9 cellular contexts compared by ENCODE assay signal in genomic region chr13:100610399-100611347, GRCh38. TPM values are rescaled to one million over a fixed set of nuclear protein-coding genes. Genes with fewer than 3 reads are reported as not detected.
DNase-seq lines count a peak whose midpoint lies in the region; ATAC-seq lines count a peak whose summit lies in the region.
"Had no signal": no experiment of that assay in that cellular context is flagged by ENCODE, and none has a peak within 500 bp of the region (broad histone marks: within the 10 kb centered on the region; RNA-seq: fewer than 3 reads in every experiment).

No MANE protein-coding gene starts in this region.

- no peaks in the 10 kb centered on the region for H3K27me3 Mint-ChIP-seq in activated naive CD8-positive, alpha-beta T cell treated with anti-CD3 and anti-CD28 coated beads, Interleukin-2, amount 10 ng/mL, durations not matched to agents 7 days and 5 days
- no peaks in the 10 kb centered on the region for H3K27me3 Mint-ChIP-seq in T-cell

- CTCF ChIA-PET in T-cell (lab: Charles Lee), result no interaction called here

- POLR2A ChIA-PET in activated naive CD8-positive, alpha-beta T cell treated with anti-CD3 and anti-CD28 coated beads, Interleukin-2, amount 10 ng/mL, durations not matched to agents 7 days and 5 days (lab: Charles Lee), result interaction anchor here (0.6 kb wide), 1 partner anchor 60 kb away, joined by 3 read pairs; no protein-coding TSS in a partner anchor
- POLR2A ChIA-PET in T-cell (lab: Charles Lee), result no interaction called here

- peaks cover 3% of the 10 kb centered on the region for H3K9me3 Mint-ChIP-seq in activated naive CD8-positive, alpha-beta T cell treated with anti-CD3 and anti-CD28 coated beads, Interleukin-2, amount 10 ng/mL, durations not matched to agents 7 days and 5 days
- H3K9me3 Mint-ChIP-seq in T-cell, result no peaks in the 10 kb centered on the region

- peak overlapping the region; percentile 53 for H3K27ac Mint-ChIP-seq in activated naive CD8-positive, alpha-beta T cell treated with anti-CD3 and anti-CD28 coated beads, Interleukin-2, amount 10 ng/mL, durations not matched to agents 7 days and 5 days
- peak overlapping the region in 1 of 2 donors; percentile 61 for H3K27ac Mint-ChIP-seq in T-cell

- ATAC-seq in GM21515 (IDR thresholded peaks at IDR 0.05; ENCODE audit: unreplicated experiment) (peak; percentile 41), HG02970 (IDR thresholded peaks at IDR 0.05; ENCODE audit: low FRiP score, unreplicated experiment) (no peak), T-cell (replicated peaks in 1 of 4) (no peak)
- ATAC-seq in activated naive CD8-positive, alpha-beta T cell treated with anti-CD3 and anti-CD28 coated beads, Interleukin-2, amount 10 ng/mL, durations not matched to agents 7 days and 5 days (ENCODE audit: low read depth), result no peak

- in situ Hi-C loops in G401 (cut with HindIII; ENCODE audit: low sequenced_read_pairs), result no loop called here

- DNase-seq in G401 (ENCODE audit: low spot score) (peak; percentile 96), KG1 (lab: John Stamatoyannopoulos, UW) (peak; percentile 60), dermis blood vessel endothelial cell (no peak), T-cell (no peak)
- DNase-seq in activated naive CD8-positive, alpha-beta T cell treated with anti-CD3 and anti-CD28 coated beads, Interleukin-2, amount 10 ng/mL, durations not matched to agents 7 days and 5 days, result no peak
- DNase-seq in activated CD4-positive, alpha-beta T cell treated with anti-CD3 and anti-CD28 coated beads, Interleukin-2, amount 50 U/mL, for 48 hours, result no peak
- DNase-seq: activated gamma-delta T cell had no signal

- peaks cover 35% of the 10 kb centered on the region for H3K36me3 Mint-ChIP-seq in activated naive CD8-positive, alpha-beta T cell treated with anti-CD3 and anti-CD28 coated beads, Interleukin-2, amount 10 ng/mL, durations not matched to agents 7 days and 5 days
- H3K36me3 Mint-ChIP-seq in T-cell, result peaks cover 41% of the 10 kb centered on the region

- H3K4me3 Mint-ChIP-seq in activated naive CD8-positive, alpha-beta T cell treated with anti-CD3 and anti-CD28 coated beads, Interleukin-2, amount 10 ng/mL, durations not matched to agents 7 days and 5 days, result no peak overlapping the region
- H3K4me3 Mint-ChIP-seq in T-cell, result no peak overlapping the region

- peaks cover 35% of the 10 kb centered on the region for H3K4me1 Mint-ChIP-seq in activated naive CD8-positive, alpha-beta T cell treated with anti-CD3 and anti-CD28 coated beads, Interleukin-2, amount 10 ng/mL, durations not matched to agents 7 days and 5 days
- peaks cover 6 to 35% (median 14%) of the 10 kb centered on the region in 3 donors for H3K4me1 Mint-ChIP-seq in T-cell

RNA-seq across cellular contexts. Expression of gene GGACT, which starts 22.1 kb away (rescaled TPM):
- total RNA-seq in G401 (2014; rRNA removed; shearing (Covaris generic)), result 11.4 and 17.8 TPM in 2 replicates
- total RNA-seq in activated naive CD8-positive, alpha-beta T cell treated with anti-CD3 and anti-CD28 coated beads, Interleukin-2, amount 10 ng/mL, durations not matched to agents 7 days and 5 days, result 1 to 10 TPM; 3.1 to 4.1 TPM
- total RNA-seq in dermis blood vessel endothelial cell, result 6.1 and 7.2 TPM in 2 replicates
- total RNA-seq in T-cell, result 1 to 10 TPM; 4.4 to 7.9 (median 6.4) TPM

Comparison
In these comparisons a context has a peak if more than half of its experiments do, and no peak if none do; other contexts are left out.
1. DNase-seq: peak in G401 (single experiment) and KG1 (single experiment); none in activated naive CD8-positive, alpha-beta T cell treated with anti-CD3 and anti-CD28 coated beads, Interleukin-2, amount 10 ng/mL, durations not matched to agents 7 days and 5 days (single experiment), activated CD4-positive, alpha-beta T cell treated with anti-CD3 and anti-CD28 coated beads, Interleukin-2, amount 50 U/mL, for 48 hours (0 of 2), dermis blood vessel endothelial cell (single experiment) and T-cell (0 of 34).